ENCODE assay signal across 8 cellular contexts in genomic region chr10:13659887-13660544, GRCh38.
DNase-seq lines count a peak whose midpoint lies in the region; ATAC-seq and TF ChIP-seq lines count a peak whose summit lies in the region.

No MANE protein-coding gene starts in this region.

- ATAC-seq in CD8-positive, alpha-beta T cell, result peak; percentile 79
- peak; percentile 53 for ATAC-seq in foreskin keratinocyte
- no peak for ATAC-seq in HG02610 (IDR thresholded peaks at IDR 0.05; ENCODE audit: unreplicated experiment)

- peak; percentile 43 to 77 (median 69) for DNase-seq in CD8-positive, alpha-beta T cell
- DNase-seq in HEK293T (ENCODE audit: extremely low spot score) (peak; percentile 71), RPMI7951 (ENCODE audit: low read depth) (peak; percentile 61), foreskin keratinocyte (no peak), occipital lobe (lab: John Stamatoyannopoulos, UW) (peak; percentile 72)
- peak; percentile 88 for DNase-seq in activated effector memory CD4-positive, alpha-beta T cell treated with anti-CD3 and anti-CD28 coated beads, Interleukin-2, amount 50 U/mL, for 16 hours

- no peaks in the 10 kb centered on the region for H3K27me3 ChIP-seq in CD8-positive, alpha-beta T cell (ENCODE audit: insufficient read depth, low read length)
- H3K27me3 ChIP-seq in foreskin keratinocyte (no peaks in the 10 kb centered on the region), subcutaneous abdominal adipose tissue (ENCODE audit: control insufficient read depth in 5 of 5, insufficient read depth in 4 of 5, low read length in 5 of 5) (no peaks in the 10 kb centered on the region)

- H3K4me3 ChIP-seq in CD8-positive, alpha-beta T cell (ENCODE audit: low read depth, low read length), result no peak overlapping the region
- H3K4me3 ChIP-seq in subcutaneous abdominal adipose tissue (ENCODE audit: low read depth in 1 of 5, low read length in 5 of 5), result no peak overlapping the region

- H3K9ac ChIP-seq in subcutaneous abdominal adipose tissue (ENCODE audit: low read length in 5 of 5), result peak overlapping the region in 1 of 5 donors; percentile 14

- no peaks in the 10 kb centered on the region for H3K9me3 ChIP-seq in CD8-positive, alpha-beta T cell (ENCODE audit: low read length)
- H3K9me3 ChIP-seq in subcutaneous abdominal adipose tissue (ENCODE audit: control insufficient read depth in 5 of 5, low read length in 5 of 5), result no peaks in the 10 kb centered on the region

- no peaks in the 10 kb centered on the region for H3K36me3 ChIP-seq in CD8-positive, alpha-beta T cell (ENCODE audit: insufficient read depth, low read length)
- H3K36me3 ChIP-seq in subcutaneous abdominal adipose tissue (ENCODE audit: control insufficient read depth in 5 of 5, insufficient read depth in 5 of 5, low read length in 5 of 5), result peaks cover 22 to 91% (median 75%) of the 10 kb centered on the region in 5 donors

- H3K4me1 Mint-ChIP-seq in CD8-positive, alpha-beta T cell (ENCODE audit: low read depth), result peaks cover 24% of the 10 kb centered on the region

- H3K4me1 ChIP-seq in CD8-positive, alpha-beta T cell (ENCODE audit: insufficient read depth, low read length), result peaks cover 16% of the 10 kb centered on the region
- H3K4me1 ChIP-seq in foreskin keratinocyte (peaks cover 9% of the 10 kb centered on the region), subcutaneous abdominal adipose tissue (ENCODE audit: control insufficient read depth in 5 of 5, insufficient read depth in 5 of 5, low read length in 5 of 5) (peaks cover 10 to 25% (median 20%) of the 10 kb centered on the region in 5 donors)

- H3K4me3 Mint-ChIP-seq in CD8-positive, alpha-beta T cell, result peak overlapping the region; percentile 4

- POLR2A ChIA-PET in CD8-positive, alpha-beta T cell (lab: Charles Lee), result no interaction called here
- POLR2A ChIA-PET in HEK293T (lab: Yijun Ruan, JAX), result no interaction called here

- TF ChIP-seq CTCF in CD8-positive, alpha-beta T cell (IDR thresholded peaks at IDR 0.05), result peak; percentile 94
- TF ChIP-seq CTCF in foreskin keratinocyte (conservative IDR thresholded peaks at IDR 0.05), result peak; percentile 95

- no peak overlapping the region for H3K27ac ChIP-seq in CD8-positive, alpha-beta T cell (ENCODE audit: low read depth, low read length)
- H3K27ac ChIP-seq in foreskin keratinocyte, result peak overlapping the region; percentile 62
- peak overlapping the region; percentile 92 for H3K27ac ChIP-seq in subcutaneous abdominal adipose tissue (ENCODE audit: low read depth, low read length)

- no peaks in the 10 kb centered on the region for H3K27me3 Mint-ChIP-seq in CD8-positive, alpha-beta T cell (ENCODE audit: low read depth)

- no peak overlapping the region for H3K27ac Mint-ChIP-seq in CD8-positive, alpha-beta T cell

- no peaks in the 10 kb centered on the region for H3K9me3 Mint-ChIP-seq in CD8-positive, alpha-beta T cell

- CTCF ChIA-PET in CD8-positive, alpha-beta T cell (lab: Charles Lee), result interaction anchor here (0.7 to 2.1 kb wide), 15 partner anchors 9 to 666 kb away, joined by 3 to 15 read pairs (median 4); no protein-coding TSS in a partner anchor
- CTCF ChIA-PET in HEK293T (lab: Yijun Ruan, JAX), result interaction anchor here (0.6 to 1.4 kb wide), 7 partner anchors 12 to 279 kb away, joined by 3 to 7 read pairs (median 3); no protein-coding TSS in a partner anchor

- intact Hi-C loops in CD8-positive, alpha-beta T cell (cut with DNase I, micrococcal nuclease), result loop anchor here (1.0 to 5.0 kb wide), 4 partner anchors 118 to 522 kb away; no protein-coding TSS in a partner anchor

- H3K36me3 Mint-ChIP-seq in CD8-positive, alpha-beta T cell, result no peaks in the 10 kb centered on the region

TF ChIP-seq in HEK293T, 16 proteins besides CTCF, POLR2A, EP300 and RAD21:
- TF ChIP-seq SUZ12 (IDR thresholded peaks at IDR 0.05) (no peak), L3MBTL2 (conservative IDR thresholded peaks at IDR 0.05) (no peak), ARNT (IDR thresholded peaks at IDR 0.05) (no peak), BHLHE40 (IDR thresholded peaks at IDR 0.05; ENCODE audit: borderline replicate concordance) (no peak), ZNF384 (IDR thresholded peaks at IDR 0.05) (no peak), FOXA1 (IDR thresholded peaks at IDR 0.05) (no peak), ELF4 (IDR thresholded peaks at IDR 0.05) (no peak), NFRKB (IDR thresholded peaks at IDR 0.05) (no peak), HDGF (IDR thresholded peaks at IDR 0.05; ENCODE audit: borderline replicate concordance) (no peak), LEF1 (IDR thresholded peaks at IDR 0.05; ENCODE audit: borderline replicate concordance) (no peak)

Comparison
In these comparisons a context has a peak if more than half of its experiments do, and no peak if none do; other contexts are left out.
1. DNase-seq: peak in CD8-positive, alpha-beta T cell (7 of 7), HEK293T (single experiment), RPMI7951 (single experiment), activated effector memory CD4-positive, alpha-beta T cell treated with anti-CD3 and anti-CD28 coated beads, Interleukin-2, amount 50 U/mL, for 16 hours (single experiment) and occipital lobe (single experiment); none in foreskin keratinocyte (0 of 2).